12 cellular contexts compared by ENCODE assay signal in the genomic region with DNA sequence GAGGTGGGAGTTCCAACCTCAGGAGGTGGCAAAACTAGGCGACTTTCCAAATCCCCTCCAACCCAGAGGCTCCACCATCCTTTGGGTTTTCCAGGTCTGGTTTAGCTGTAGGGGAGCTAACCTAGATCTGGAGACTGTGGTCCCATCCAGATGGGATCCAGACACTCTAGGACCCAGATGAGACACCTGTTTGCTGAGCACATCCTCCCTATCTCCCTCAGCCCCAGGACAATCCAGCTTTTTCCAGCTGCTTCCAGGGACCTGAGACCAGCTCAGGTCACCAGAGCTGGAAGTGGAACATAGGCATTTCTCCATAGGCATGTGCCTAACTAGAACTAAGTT. TPM values are rescaled to one million over a fixed set of nuclear protein-coding genes. Genes with fewer than 3 reads are reported as not detected.
A peak's percentile ranks its signal among the peaks of the same experiment; 100 is the strongest.
DNase-seq lines count a peak whose midpoint lies in the region; ATAC-seq and TF ChIP-seq lines count a peak whose summit lies in the region.
"Had no signal": no experiment of that assay in that cellular context is flagged by ENCODE, and none has a peak within 500 bp of the region (broad histone marks: within the 10 kb centered on the region; RNA-seq: fewer than 3 reads in every experiment).

No MANE protein-coding gene starts in this region.

- no peak overlapping the region for H2BK15ac ChIP-seq in neuronal stem cell (ENCODE audit: low read length)

- H3K27me3 ChIP-seq in HCT116 (ENCODE audit: insufficient read depth, low read length) (no peaks in the 10 kb centered on the region), PC-3 (ENCODE audit: low read length) (no peaks in the 10 kb centered on the region), neuronal stem cell (ENCODE audit: control insufficient read depth in 3 of 3, insufficient read depth in 3 of 3, low read depth in 1 of 3, low read length in 3 of 3) (no peaks in the 10 kb centered on the region), brain microvascular endothelial cell (replicated peaks) (no peaks in the 10 kb centered on the region)
- H3K27me3 ChIP-seq: MG63 had no signal

- peak overlapping the region; percentile 20 for H3K18ac ChIP-seq in neuronal stem cell (ENCODE audit: low read length)

- RAD21 ChIA-PET in HCT116 (lab: Charles Lee; ENCODE audit: low non-redundant PET in 1 of 2, low total read pairs in 2 of 2, uncharacterized antibody in 2 of 2, unreplicated experiment in 2 of 2) = interaction anchor here (1.2 to 2.6 kb wide), 4 partner anchors 241 to 655 kb away, joined by 3 to 38 read pairs (median 16); no protein-coding TSS in a partner anchor

- no peaks in the 10 kb centered on the region for H3K79me2 ChIP-seq in HCT116 (ENCODE audit: insufficient read depth, low read length)
- no peaks in the 10 kb centered on the region for H3K79me2 ChIP-seq in PC-3 (ENCODE audit: low read length)

- CTCF ChIA-PET in HCT116 (lab: Charles Lee) = interaction anchor here (1.0 to 5.0 kb wide), 17 partner anchors 9 to 655 kb away, joined by 3 to 172 read pairs (median 5); partner anchors contain the start of gene CRTAP
- CTCF ChIA-PET in PC-3 (lab: Charles Lee) = interaction anchor here (0.5 to 1.7 kb wide), 7 partner anchors 27 to 655 kb away, joined by 3 to 64 read pairs (median 3); no protein-coding TSS in a partner anchor

- intact Hi-C loops in HCT116 (cut with micrococcal nuclease) = loop anchor here (5.0 kb wide), 1 partner anchor 120 kb away; no protein-coding TSS in a partner anchor
- intact Hi-C loops in PC-3 (cut with micrococcal nuclease) = loop anchor here (5.0 kb wide), 3 partner anchors 305 to 655 kb away; partner anchors contain the start of gene CLASP2

- H3K4ac ChIP-seq in neuronal stem cell (ENCODE audit: low read length) = no peak overlapping the region

- ATAC-seq in GM18502 (IDR thresholded peaks at IDR 0.05; ENCODE audit: poor library complexity, unreplicated experiment) (peak; percentile 1), HCT116 (0 out of 2 replicates have a peak, but pooled peaks have one; percentile 13), PC-3 (no peak)

- no peak for TF ChIP-seq POLR2A in HCT116 (IDR thresholded peaks at IDR 0.05; ENCODE audit: borderline replicate concordance, extremely low read depth, insufficient read depth, insufficient read length)

- no peak for TF ChIP-seq CTCF in HCT116 (IDR thresholded peaks at IDR 0.05 in 2 of 3, conservative IDR thresholded peaks at IDR 0.05 in 1 of 3; ENCODE audit: borderline replicate concordance in 1 of 3, insufficient read depth in 1 of 3, low read depth in 2 of 3, low read length in 2 of 3)
- TF ChIP-seq CTCF in PC-3 (conservative IDR thresholded peaks at IDR 0.05; ENCODE audit: low read depth, low read length) = 0 out of 2 replicates have a peak, but pooled peaks have one; percentile 5
- no peak for TF ChIP-seq CTCF in brain microvascular endothelial cell (IDR thresholded peaks at IDR 0.05; ENCODE audit: low read depth, low read length, missing control alignments)

- H4K20me1 ChIP-seq in HCT116 (ENCODE audit: insufficient read depth) = no peaks in the 10 kb centered on the region
- H4K20me1 ChIP-seq in PC-3 (ENCODE audit: low read length) = no peaks in the 10 kb centered on the region

- H3K27ac ChIP-seq in HCT116 (ENCODE audit: low read depth, low read length) (no peak overlapping the region), PC-3 (ENCODE audit: low read length) (no peak overlapping the region), neuronal stem cell (replicated peaks; ENCODE audit: low read length) (no peak overlapping the region), brain microvascular endothelial cell (no peak overlapping the region)
- H3K27ac ChIP-seq: prostate gland had no signal

- no peak overlapping the region for H2BK12ac ChIP-seq in neuronal stem cell (ENCODE audit: low read length)

- BruUV-seq in HCT116 (replicated peaks; lab: Mats Ljungman, UMichigan) (no TSS peak), PC-3 (replicated peaks; lab: Mats Ljungman, UMichigan) (no TSS peak)

- H3K9ac ChIP-seq in HCT116 (ENCODE audit: low read length) (no peak overlapping the region), PC-3 (ENCODE audit: low read length) (no peak overlapping the region), neuronal stem cell (ENCODE audit: low read depth, low read length, poor library complexity) (no peak overlapping the region)

- no peak for TF ChIP-seq RAD21 in HCT116 (IDR thresholded peaks at IDR 0.05; ENCODE audit: low read depth)

- peaks cover 11 to 21% of the 10 kb centered on the region in 2 experiments; a peak in 3 of 4 replicates for H3K36me3 ChIP-seq in HCT116 (ENCODE audit: control insufficient read depth in 1 of 2, insufficient read depth in 2 of 2, low read length in 2 of 2)
- peaks cover 60% of the 10 kb centered on the region for H3K36me3 ChIP-seq in PC-3 (ENCODE audit: low read depth, low read length)
- peaks cover 12 to 41% of the 10 kb centered on the region in 2 donors for H3K36me3 ChIP-seq in neuronal stem cell (replicated peaks in 1 of 2; ENCODE audit: control insufficient read depth in 2 of 2, insufficient read depth in 2 of 2, low read length in 2 of 2)
- H3K36me3 ChIP-seq in brain microvascular endothelial cell (replicated peaks) = peaks cover 23% of the 10 kb centered on the region

- no peak overlapping the region for H4K91ac ChIP-seq in neuronal stem cell (ENCODE audit: low read depth, low read length, poor library complexity)

- no peak overlapping the region for H2BK120ac ChIP-seq in neuronal stem cell (ENCODE audit: low read depth, low read length)

- no peaks in the 10 kb centered on the region for H3F3A ChIP-seq in PC-3 (ENCODE audit: low read length, unreplicated experiment)

- no CpG with 5 or more reads among the region's 1 CpG for WGBS in neuronal stem cell (ENCODE audit: extremely low coverage in 2 of 2, insufficient read length in 2 of 2, insufficient replicate concordance in 1 of 2), 2 donors

- H3K4me1 ChIP-seq in HCT116 (ENCODE audit: control insufficient read depth in 1 of 2, insufficient read depth in 2 of 2, low read length in 2 of 2) (no peaks in the 10 kb centered on the region), PC-3 (ENCODE audit: insufficient read depth, low read length) (0 out of 2 replicates have a peak, but pooled peaks cover 3% of the 10 kb centered on the region), neuronal stem cell (ENCODE audit: control insufficient read depth in 2 of 2, insufficient read depth in 1 of 2, low read depth in 1 of 2, low read length in 2 of 2) (peaks cover 2 to 4% of the 10 kb centered on the region in 2 donors)
- H3K4me1 ChIP-seq: prostate gland had no signal

- in situ Hi-C loops in brain microvascular endothelial cell (cut with HindIII; ENCODE audit: low pct_ligation_motif_present, low sequenced_read_pairs) = no loop called here

- no peak overlapping the region for H3K14ac ChIP-seq in neuronal stem cell (ENCODE audit: low read length)

- no peak overlapping the region for H3K4me3 ChIP-seq in HCT116 (replicated peaks in 1 of 2; ENCODE audit: low read depth in 1 of 2, low read length in 2 of 2)
- no peak overlapping the region for H3K4me3 ChIP-seq in PC-3 (ENCODE audit: low read length)
- no peak overlapping the region for H3K4me3 ChIP-seq in neuronal stem cell (ENCODE audit: low read length in 2 of 2)
- no peak overlapping the region for H3K4me3 ChIP-seq in brain microvascular endothelial cell (ENCODE audit: low read depth, low read length)
- H3K4me3 ChIP-seq: MG63, prostate gland had no signal

- no peaks in the 10 kb centered on the region for H3K79me1 ChIP-seq in neuronal stem cell (ENCODE audit: low read depth, low read length)

- H3K9me3 ChIP-seq in HCT116 (ENCODE audit: control insufficient read depth in 1 of 2, insufficient read depth in 1 of 2, low read depth in 1 of 2, low read length in 2 of 2) (no peaks in the 10 kb centered on the region), PC-3 (ENCODE audit: low read length) (no peaks in the 10 kb centered on the region), neuronal stem cell (replicated peaks in 1 of 2; ENCODE audit: control insufficient read depth in 2 of 2, insufficient read depth in 1 of 2, low read depth in 1 of 2, low read length in 2 of 2) (no peaks in the 10 kb centered on the region)
- H3K9me3 ChIP-seq: MG63, prostate gland had no signal

- peak overlapping the region; percentile 1 for H3K23ac ChIP-seq in neuronal stem cell (ENCODE audit: low read depth, low read length, poor library complexity)

- POLR2A ChIA-PET in HCT116 (lab: Charles Lee) (interaction anchor here (1.4 kb wide), 1 partner anchor 309 kb away, joined by 4 read pairs; the partner anchor contains the start of gene UBP1), PC-3 (lab: Charles Lee; ENCODE audit: unreplicated experiment) (no interaction called here)

- H3K9me2 ChIP-seq in HCT116 (ENCODE audit: insufficient read depth) (no peaks in the 10 kb centered on the region), PC-3 (replicated peaks; ENCODE audit: low read length) (no peaks in the 10 kb centered on the region)

- H2AFZ ChIP-seq in HCT116 (ENCODE audit: low read depth, low read length, poor library complexity, severe bottlenecking) = no peak overlapping the region
- H2AFZ ChIP-seq in PC-3 (ENCODE audit: low read length) = no peak overlapping the region
- H2AFZ ChIP-seq in neuronal stem cell (ENCODE audit: low read length) = peak overlapping the region; percentile 35

- no peak overlapping the region for H2BK5ac ChIP-seq in neuronal stem cell (ENCODE audit: low read length)

- H2AK5ac ChIP-seq in neuronal stem cell (ENCODE audit: low read depth, low read length) = no peak overlapping the region

- no peak overlapping the region for H3K4me2 ChIP-seq in HCT116 (ENCODE audit: low read length)
- no peak overlapping the region for H3K4me2 ChIP-seq in PC-3 (ENCODE audit: low read length)
- H3K4me2 ChIP-seq in neuronal stem cell (ENCODE audit: insufficient read depth, low read length, poor library complexity, severe bottlenecking) = no peak overlapping the region

- no peak overlapping the region for H4K8ac ChIP-seq in neuronal stem cell (ENCODE audit: low read depth, low read length)

- DNase-seq in HCT116 (ENCODE audit: low read depth, low spot score) (no peak), PC-3 (no peak), neuronal stem cell (ENCODE audit: low spot score) (no peak), brain microvascular endothelial cell (no peak), NCI-H2171 (lab: John Stamatoyannopoulos, UW) (no peak), D341Med (ENCODE audit: low spot score) (no peak)
- no peak for DNase-seq in activated effector memory CD4-positive, alpha-beta T cell treated with Interleukin-2 at 50 U/mL for 16 hours
- DNase-seq: activated naive CD4-positive, alpha-beta T cell; MG63; natural killer cell had no signal

RNA-seq across cellular contexts. Expression of gene CRTAP, which starts 18.2 kb away (rescaled TPM):
- 104 TPM for total RNA-seq in HCT116 (2021; ENCODE audit: unreplicated experiment)
- polyA plus RNA-seq in HCT116 (2012) = 74.2 and 101 TPM in 2 replicates
- 174 and 184 TPM in 2 replicates for total RNA-seq in PC-3 (2014; rRNA removed)
- polyA plus RNA-seq in neuronal stem cell (2013, experiment 1 of 2) = 116 TPM
- 119 TPM for polyA plus RNA-seq in neuronal stem cell (2013, experiment 2 of 2)

RNA-seq across cellular contexts. Expression of gene GLB1, which starts 35.0 kb away (rescaled TPM):
- total RNA-seq in HCT116 (2021; ENCODE audit: unreplicated experiment) = 35.6 TPM
- 29.4 and 36.2 TPM in 2 replicates for polyA plus RNA-seq in HCT116 (2012)
- total RNA-seq in PC-3 (2014; rRNA removed) = 27.3 and 36.4 TPM in 2 replicates
- polyA plus RNA-seq in neuronal stem cell (2013, experiment 1 of 2) = 28.9 TPM
- polyA plus RNA-seq in neuronal stem cell (2013, experiment 2 of 2) = 29.5 TPM

RNA-seq across cellular contexts. Expression of gene TMPPE, which starts 35.0 kb away (rescaled TPM):
- total RNA-seq in HCT116 (2021; ENCODE audit: unreplicated experiment) = 4.1 TPM
- 0.72 and 0.87 TPM in 2 replicates for polyA plus RNA-seq in HCT116 (2012)
- 4.2 and 4.7 TPM in 2 replicates for total RNA-seq in PC-3 (2014; rRNA removed)
- polyA plus RNA-seq in neuronal stem cell (2013, experiment 1 of 2) = 0.84 TPM
- 0.84 TPM for polyA plus RNA-seq in neuronal stem cell (2013, experiment 2 of 2)
